Comparison of ENCODE assay signal across 8 cellular contexts in the genomic region with DNA sequence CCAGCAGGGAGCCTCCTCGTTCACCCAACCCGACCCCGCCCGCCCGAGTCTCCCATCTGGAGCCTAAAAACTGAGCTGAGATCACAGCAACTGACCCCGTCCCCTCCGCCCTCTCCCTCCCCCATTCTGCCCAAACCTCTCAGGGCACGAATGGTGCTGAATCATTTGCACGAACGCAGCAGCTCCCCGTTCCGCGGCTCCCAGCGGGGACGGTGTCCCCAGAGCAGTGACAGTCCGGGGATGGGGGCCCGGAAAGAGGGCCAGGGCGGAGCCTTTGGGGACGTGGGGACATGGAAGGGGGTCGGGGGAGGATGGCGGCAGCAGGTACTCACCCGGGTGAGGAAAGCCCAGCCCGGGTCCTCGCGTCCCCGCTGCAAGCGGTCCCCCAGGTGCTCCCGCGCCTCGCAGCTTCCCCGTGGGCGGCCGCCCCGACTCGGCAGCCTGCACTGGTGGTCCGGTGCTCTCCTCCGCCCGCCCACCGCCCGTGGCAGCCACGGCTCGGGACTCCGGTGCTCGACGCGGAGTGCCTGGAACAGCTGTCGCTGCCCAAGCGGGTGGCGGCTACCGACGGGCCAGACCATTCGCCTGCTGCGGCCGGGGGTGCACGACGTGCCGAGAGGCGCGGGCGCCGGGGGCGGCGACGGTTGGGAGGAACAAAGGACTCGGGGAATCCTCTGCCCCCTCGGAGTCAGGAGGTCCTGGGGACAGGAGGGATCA. TPM values are rescaled to one million over a fixed set of nuclear protein-coding genes. Genes with fewer than 3 reads are reported as not detected.
DNase-seq lines count a peak whose midpoint lies in the region; ATAC-seq and TF ChIP-seq lines count a peak whose summit lies in the region.

TSS of gene TTLL7 (minus strand) at position 534 of the 717 bp plus-strand sequence. CDS start 46,921 bp downstream, outside the sequence.

- POLR2A ChIA-PET in BJ (lab: Charles Lee) = interaction anchor here (0.5 kb wide), 2 partner anchors 15 to 779 kb away, joined by 3 to 4 read pairs; no protein-coding TSS in a partner anchor

- H3K27me3 ChIP-seq in BJ (ENCODE audit: control insufficient read depth, insufficient read depth, low read length) (no peaks in the 10 kb centered on the region), mucosa of stomach (ENCODE audit: control insufficient read depth, insufficient read depth, low read length) (peaks cover 10% of the 10 kb centered on the region)

- H3K4me3 ChIP-seq in BJ (ENCODE audit: low read depth, low read length) (peak within 1 kb of the TSS; percentile 92), mucosa of stomach (ENCODE audit: low read length) (peak within 1 kb of the TSS; percentile 84)

- H3K9ac ChIP-seq in mucosa of stomach (ENCODE audit: low read length) = peak within 1 kb of the TSS; percentile 81

- TF ChIP-seq CTCF in BJ (IDR thresholded peaks at IDR 0.05; ENCODE audit: insufficient read depth, low read depth, low read length) = no peak; the same call in 1 of the 2 replicates

- peak; percentile 89 for ATAC-seq in GM19395 (IDR thresholded peaks at IDR 0.05; ENCODE audit: unreplicated experiment)
- peak; percentile 87 for ATAC-seq in HG03460 (IDR thresholded peaks at IDR 0.05; ENCODE audit: unreplicated experiment)

- H3K36me3 ChIP-seq in BJ (ENCODE audit: control insufficient read depth, insufficient read depth, low read length) = no peaks in the 10 kb centered on the region
- H3K36me3 ChIP-seq in mucosa of stomach (ENCODE audit: control insufficient read depth, insufficient read depth, low read length) = no peaks in the 10 kb centered on the region

- CTCF ChIA-PET in BJ (lab: Yijun Ruan, JAX) = interaction anchor here (0.6 to 1.0 kb wide), 3 partner anchors 17 to 426 kb away, joined by 3 to 5 read pairs (median 3); no protein-coding TSS in a partner anchor

- H3K9me3 ChIP-seq in mucosa of stomach (ENCODE audit: control insufficient read depth, low read length) = no peaks in the 10 kb centered on the region

- TF ChIP-seq POLR2A in erythroblast (IDR thresholded peaks at IDR 0.05; ENCODE audit: low read length) = no peak

- DNase-seq in BJ (ENCODE audit: low read depth) (no peak), NCI-H82 treated with DMSO at 0.1 percent for 48 hours (lab: John Stamatoyannopoulos, UW; ENCODE audit: unreplicated experiment) (peak; percentile 72), erythroblast (lab: John Stamatoyannopoulos, UW) (peak; percentile 88 to 93)
- DNase-seq in activated CD8-positive, alpha-beta memory T cell treated with anti-CD3 and anti-CD28 coated beads, Interleukin-2, amount 50 U/mL, for 48 hours = peak; percentile 85
- peak; percentile 79 for DNase-seq in stimulated activated CD8-positive, alpha-beta memory T cell treated with anti-CD3 and anti-CD28 coated beads, Interleukin-4, amount 100 ng/mL, for 48 hours

- H3K4me1 ChIP-seq in mucosa of stomach (ENCODE audit: control insufficient read depth, insufficient read depth, low read length) = peaks cover 5% of the 10 kb centered on the region

RNA-seq across cellular contexts. Expression of gene TTLL7, which starts in this region (rescaled TPM):
- 4.7 and 7.6 TPM in 2 replicates for polyA plus RNA-seq in BJ (2011; rRNA removed)
- 4.1 and 4.4 TPM in 2 replicates for polyA minus RNA-seq in BJ (2011; rRNA and poly(A)+ RNA removed)
